1 cellular context compared by ENCODE assay signal in the genomic region with DNA sequence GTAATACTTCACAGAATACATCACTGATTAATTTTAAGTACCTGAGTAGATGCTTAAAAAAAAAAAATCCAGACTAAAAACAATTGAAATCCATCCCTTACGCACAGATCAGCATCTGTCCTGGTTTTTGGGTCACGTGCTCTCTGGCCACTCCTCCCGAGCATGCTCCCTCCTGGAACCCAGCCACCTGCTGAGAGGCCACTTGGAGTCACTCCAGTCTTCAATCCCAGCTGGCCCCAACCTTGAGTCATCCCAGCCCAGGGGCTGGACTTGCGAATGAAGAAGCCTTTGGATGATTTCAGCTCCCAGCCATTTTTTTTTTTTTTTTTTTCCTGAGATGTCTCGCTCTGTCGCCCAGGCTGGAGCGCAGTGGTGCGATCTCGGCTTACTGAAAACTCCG.
A peak's percentile ranks its signal among the peaks of the same experiment; 100 is the strongest.
TF ChIP-seq lines count a peak whose summit lies in the region.

No MANE protein-coding gene starts in this region.

TF ChIP-seq in K562, 482 proteins besides CTCF, POLR2A, EP300 and RAD21 (continues in another document):
- TF ChIP-seq GTF2F1 (IDR thresholded peaks at IDR 0.05; ENCODE audit: low read depth, low read length) (no peak), E2F3 (CRISPR knock-in tag; IDR thresholded peaks at IDR 0.05) (no peak), ZNF384 (IDR thresholded peaks at IDR 0.05; ENCODE audit: low read depth, low read length) (peak; percentile 61), NFIC (IDR thresholded peaks at IDR 0.05) (peak; percentile 75), JUN (IDR thresholded peaks at IDR 0.05; ENCODE audit: borderline replicate concordance, low read depth, low read length) (0 out of 2 replicates have a peak, but pooled peaks have one; percentile 33), JUN (CRISPR knock-in tag; IDR thresholded peaks at IDR 0.05; ENCODE audit: borderline replicate concordance) (no peak), RNF2 (IDR thresholded peaks at IDR 0.05) (no peak), BHLHE40 (IDR thresholded peaks at IDR 0.05; ENCODE audit: low read length) (peak; percentile 81), ILF3 (IDR thresholded peaks at IDR 0.05; ENCODE audit: borderline replicate concordance) (no peak), CBFA2T2 (conservative IDR thresholded peaks at IDR 0.05) (peak; percentile 63), TRIM28 (IDR thresholded peaks at IDR 0.05) (no peak), TFAM (CRISPR knock-in tag; conservative IDR thresholded peaks at IDR 0.05) (no peak), JUND (IDR thresholded peaks at IDR 0.05; ENCODE audit: borderline replicate concordance, low read depth, low read length) (0 out of 2 replicates have a peak, but pooled peaks have one; percentile 56), JUND (tag; IDR thresholded peaks at IDR 0.05; ENCODE audit: borderline replicate concordance, low read depth, low read length) (no peak; the same call in 2 of the 3 replicates), GTF2A2 (tag; IDR thresholded peaks at IDR 0.05) (no peak), MYC (IDR thresholded peaks at IDR 0.05; ENCODE audit: low read depth, low read length) (peak; percentile 31; the same call in 1 of the 2 replicates), MYC (CRISPR knock-in tag; IDR thresholded peaks at IDR 0.05; ENCODE audit: borderline replicate concordance, low read depth) (no peak), RAD51 (IDR thresholded peaks at IDR 0.05; ENCODE audit: borderline replicate concordance, low read depth) (peak; percentile 92), FOXJ2 (tag; IDR thresholded peaks at IDR 0.05) (0 out of 2 replicates have a peak, but pooled peaks have one; percentile 25), L3MBTL2 (IDR thresholded peaks at IDR 0.05) (peak; percentile 69), FOSL1 (tag; conservative IDR thresholded peaks at IDR 0.05) (peak; percentile 71), ZNF76 (CRISPR knock-in tag; IDR thresholded peaks at IDR 0.05; ENCODE audit: borderline replicate concordance) (no peak), ASH1L (IDR thresholded peaks at IDR 0.05; ENCODE audit: borderline replicate concordance, low read depth, partially characterized antibody) (no peak), SMARCA5 (IDR thresholded peaks at IDR 0.05) (no peak), CHD1 (IDR thresholded peaks at IDR 0.05; ENCODE audit: low read length) (no peak)
- TF ChIP-seq, protein P1, sequence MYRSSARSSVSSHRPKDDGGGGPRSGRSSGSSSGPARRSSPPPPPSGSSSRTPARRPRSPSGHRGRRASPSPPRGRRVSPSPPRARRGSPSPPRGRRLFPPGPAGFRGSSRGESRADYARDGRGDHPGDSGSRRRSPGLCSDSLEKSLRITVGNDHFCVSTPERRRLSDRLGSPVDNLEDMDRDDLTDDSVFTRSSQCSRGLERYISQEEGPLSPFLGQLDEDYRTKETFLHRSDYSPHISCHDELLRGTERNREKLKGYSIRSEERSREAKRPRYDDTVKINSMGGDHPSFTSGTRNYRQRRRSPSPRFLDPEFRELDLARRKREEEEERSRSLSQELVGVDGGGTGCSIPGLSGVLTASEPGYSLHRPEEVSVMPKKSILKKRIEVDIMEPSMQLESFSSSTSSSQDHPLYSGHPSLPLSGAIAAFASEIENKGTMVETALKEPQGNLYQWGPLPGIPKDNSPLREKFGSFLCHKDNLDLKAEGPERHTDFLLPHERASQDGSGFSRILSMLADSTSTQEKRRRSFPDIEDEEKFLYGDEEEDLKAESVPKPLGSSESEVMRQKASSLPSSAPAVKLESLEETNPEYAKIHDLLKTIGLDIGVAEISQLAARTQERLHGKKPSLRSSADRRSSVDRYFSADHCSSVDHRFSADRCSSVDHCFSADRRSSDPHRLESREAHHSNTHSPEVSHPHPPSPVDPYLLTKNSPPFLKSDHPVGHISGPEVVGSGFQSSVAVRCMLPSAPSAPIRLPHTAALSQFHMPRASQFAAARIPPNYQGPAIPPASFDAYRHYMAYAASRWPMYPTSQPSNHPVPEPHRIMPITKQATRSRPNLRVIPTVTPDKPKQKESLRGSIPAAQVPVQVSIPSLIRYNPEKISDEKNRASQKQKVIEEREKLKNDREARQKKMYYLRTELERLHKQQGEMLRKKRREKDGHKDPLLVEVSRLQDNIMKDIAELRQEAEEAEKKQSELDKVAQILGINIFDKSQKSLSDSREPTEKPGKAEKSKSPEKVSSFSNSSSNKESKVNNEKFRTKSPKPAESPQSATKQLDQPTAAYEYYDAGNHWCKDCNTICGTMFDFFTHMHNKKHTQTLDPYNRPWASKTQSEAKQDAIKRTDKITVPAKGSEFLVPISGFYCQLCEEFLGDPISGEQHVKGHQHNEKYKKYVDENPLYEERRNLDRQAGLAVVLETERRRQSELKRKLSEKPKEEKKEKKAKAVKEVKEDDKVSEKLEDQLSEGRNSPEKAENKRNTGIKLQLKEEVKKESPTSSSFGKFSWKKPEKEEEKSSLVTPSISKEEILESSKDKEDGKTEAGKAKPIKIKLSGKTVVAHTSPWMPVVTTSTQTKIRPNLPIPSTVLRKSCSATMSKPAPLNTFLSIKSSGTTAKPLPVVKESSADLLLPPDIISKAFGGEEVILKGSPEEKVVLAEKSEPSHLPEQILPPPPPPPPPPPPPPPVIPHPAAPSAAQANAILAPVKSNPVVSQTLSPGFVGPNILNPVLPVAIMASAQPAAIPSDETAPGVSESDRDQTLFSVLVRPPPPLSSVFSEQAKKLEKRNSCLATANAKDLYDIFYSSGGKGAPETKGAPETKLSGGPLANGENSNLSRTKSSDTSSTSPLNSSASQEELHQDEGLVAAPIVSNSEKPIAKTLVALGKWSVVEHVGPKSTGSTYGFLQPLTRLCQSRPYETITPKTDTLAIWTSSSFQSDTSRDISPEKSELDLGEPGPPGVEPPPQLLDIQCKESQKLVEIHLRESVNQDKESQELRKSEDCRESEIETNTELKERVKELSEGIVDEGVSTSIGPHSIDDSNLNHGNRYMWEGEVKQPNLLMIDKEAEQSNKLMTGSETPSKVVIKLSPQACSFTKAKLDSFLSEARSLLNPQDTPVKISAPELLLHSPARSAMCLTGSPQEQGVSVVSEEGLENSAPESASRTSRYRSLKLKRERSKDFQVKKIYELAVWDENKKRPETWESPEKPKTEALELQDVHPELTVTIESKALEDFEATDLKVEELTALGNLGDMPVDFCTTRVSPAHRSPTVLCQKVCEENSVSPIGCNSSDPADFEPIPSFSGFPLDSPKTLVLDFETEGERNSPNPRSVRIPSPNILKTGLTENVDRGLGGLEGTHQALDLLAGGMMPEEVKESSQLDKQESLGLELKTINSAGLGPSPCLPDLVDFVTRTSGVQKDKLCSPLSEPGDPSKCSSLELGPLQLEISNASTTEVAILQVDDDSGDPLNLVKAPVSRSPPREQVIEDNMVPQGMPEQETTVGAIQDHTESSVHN (IDR thresholded peaks at IDR 0.05; ENCODE audit: borderline replicate concordance in 1 of 2, low read depth in 1 of 2) = 0 out of 4 replicates have a peak, but pooled peaks of 1 of the 2 experiments have one; percentile 47
- TF ChIP-seq, protein P2, sequence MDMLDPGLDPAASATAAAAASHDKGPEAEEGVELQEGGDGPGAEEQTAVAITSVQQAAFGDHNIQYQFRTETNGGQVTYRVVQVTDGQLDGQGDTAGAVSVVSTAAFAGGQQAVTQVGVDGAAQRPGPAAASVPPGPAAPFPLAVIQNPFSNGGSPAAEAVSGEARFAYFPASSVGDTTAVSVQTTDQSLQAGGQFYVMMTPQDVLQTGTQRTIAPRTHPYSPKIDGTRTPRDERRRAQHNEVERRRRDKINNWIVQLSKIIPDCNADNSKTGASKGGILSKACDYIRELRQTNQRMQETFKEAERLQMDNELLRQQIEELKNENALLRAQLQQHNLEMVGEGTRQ (CRISPR knock-in tag; IDR thresholded peaks at IDR 0.05) = peak; percentile 92
- TF ChIP-seq, protein P3, sequence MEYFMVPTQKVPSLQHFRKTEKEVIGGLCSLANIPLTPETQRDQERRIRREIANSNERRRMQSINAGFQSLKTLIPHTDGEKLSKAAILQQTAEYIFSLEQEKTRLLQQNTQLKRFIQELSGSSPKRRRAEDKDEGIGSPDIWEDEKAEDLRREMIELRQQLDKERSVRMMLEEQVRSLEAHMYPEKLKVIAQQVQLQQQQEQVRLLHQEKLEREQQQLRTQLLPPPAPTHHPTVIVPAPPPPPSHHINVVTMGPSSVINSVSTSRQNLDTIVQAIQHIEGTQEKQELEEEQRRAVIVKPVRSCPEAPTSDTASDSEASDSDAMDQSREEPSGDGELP (CRISPR knock-in tag; IDR thresholded peaks at IDR 0.05; ENCODE audit: borderline replicate concordance) = peak; percentile 81
- TF ChIP-seq, protein P4, sequence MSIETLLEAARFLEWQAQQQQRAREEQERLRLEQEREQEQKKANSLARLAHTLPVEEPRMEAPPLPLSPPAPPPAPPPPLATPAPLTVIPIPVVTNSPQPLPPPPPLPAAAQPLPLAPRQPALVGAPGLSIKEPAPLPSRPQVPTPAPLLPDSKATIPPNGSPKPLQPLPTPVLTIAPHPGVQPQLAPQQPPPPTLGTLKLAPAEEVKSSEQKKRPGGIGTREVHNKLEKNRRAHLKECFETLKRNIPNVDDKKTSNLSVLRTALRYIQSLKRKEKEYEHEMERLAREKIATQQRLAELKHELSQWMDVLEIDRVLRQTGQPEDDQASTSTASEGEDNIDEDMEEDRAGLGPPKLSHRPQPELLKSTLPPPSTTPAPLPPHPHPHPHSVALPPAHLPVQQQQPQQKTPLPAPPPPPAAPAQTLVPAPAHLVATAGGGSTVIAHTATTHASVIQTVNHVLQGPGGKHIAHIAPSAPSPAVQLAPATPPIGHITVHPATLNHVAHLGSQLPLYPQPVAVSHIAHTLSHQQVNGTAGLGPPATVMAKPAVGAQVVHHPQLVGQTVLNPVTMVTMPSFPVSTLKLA (conservative IDR thresholded peaks at IDR 0.05) = peak in 1 of 2 experiments; percentile 49; a peak in 2 of 4 replicates
- TF ChIP-seq, protein P5, sequence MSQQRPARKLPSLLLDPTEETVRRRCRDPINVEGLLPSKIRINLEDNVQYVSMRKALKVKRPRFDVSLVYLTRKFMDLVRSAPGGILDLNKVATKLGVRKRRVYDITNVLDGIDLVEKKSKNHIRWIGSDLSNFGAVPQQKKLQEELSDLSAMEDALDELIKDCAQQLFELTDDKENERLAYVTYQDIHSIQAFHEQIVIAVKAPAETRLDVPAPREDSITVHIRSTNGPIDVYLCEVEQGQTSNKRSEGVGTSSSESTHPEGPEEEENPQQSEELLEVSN (IDR thresholded peaks at IDR 0.05; ENCODE audit: borderline replicate concordance in 1 of 2, extremely low read depth in 1 of 2, insufficient read depth in 1 of 2, insufficient read length in 1 of 2, low read depth in 1 of 2, low read length in 1 of 2, poor library complexity in 1 of 2, severe bottlenecking in 1 of 2) = peak in 1 of 2 experiments; percentile 34
- TF ChIP-seq, protein P6, sequence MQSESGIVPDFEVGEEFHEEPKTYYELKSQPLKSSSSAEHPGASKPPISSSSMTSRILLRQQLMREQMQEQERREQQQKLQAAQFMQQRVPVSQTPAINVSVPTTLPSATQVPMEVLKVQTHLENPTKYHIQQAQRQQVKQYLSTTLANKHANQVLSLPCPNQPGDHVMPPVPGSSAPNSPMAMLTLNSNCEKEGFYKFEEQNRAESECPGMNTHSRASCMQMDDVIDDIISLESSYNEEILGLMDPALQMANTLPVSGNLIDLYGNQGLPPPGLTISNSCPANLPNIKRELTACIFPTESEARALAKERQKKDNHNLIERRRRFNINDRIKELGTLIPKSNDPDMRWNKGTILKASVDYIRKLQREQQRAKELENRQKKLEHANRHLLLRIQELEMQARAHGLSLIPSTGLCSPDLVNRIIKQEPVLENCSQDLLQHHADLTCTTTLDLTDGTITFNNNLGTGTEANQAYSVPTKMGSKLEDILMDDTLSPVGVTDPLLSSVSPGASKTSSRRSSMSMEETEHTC (IDR thresholded peaks at IDR 0.05) = no peak
- TF ChIP-seq, protein P7, sequence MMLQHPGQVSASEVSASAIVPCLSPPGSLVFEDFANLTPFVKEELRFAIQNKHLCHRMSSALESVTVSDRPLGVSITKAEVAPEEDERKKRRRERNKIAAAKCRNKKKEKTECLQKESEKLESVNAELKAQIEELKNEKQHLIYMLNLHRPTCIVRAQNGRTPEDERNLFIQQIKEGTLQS (IDR thresholded peaks at IDR 0.05) = peak; percentile 55
- TF ChIP-seq, protein P7 (CRISPR knock-in tag; conservative IDR thresholded peaks at IDR 0.05) = no peak
- TF ChIP-seq, protein P8, sequence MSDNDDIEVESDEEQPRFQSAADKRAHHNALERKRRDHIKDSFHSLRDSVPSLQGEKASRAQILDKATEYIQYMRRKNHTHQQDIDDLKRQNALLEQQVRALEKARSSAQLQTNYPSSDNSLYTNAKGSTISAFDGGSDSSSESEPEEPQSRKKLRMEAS (CRISPR knock-in tag; IDR thresholded peaks at IDR 0.05) = peak; percentile 44; the same call in 1 of the 2 replicates
- TF ChIP-seq, protein P9, sequence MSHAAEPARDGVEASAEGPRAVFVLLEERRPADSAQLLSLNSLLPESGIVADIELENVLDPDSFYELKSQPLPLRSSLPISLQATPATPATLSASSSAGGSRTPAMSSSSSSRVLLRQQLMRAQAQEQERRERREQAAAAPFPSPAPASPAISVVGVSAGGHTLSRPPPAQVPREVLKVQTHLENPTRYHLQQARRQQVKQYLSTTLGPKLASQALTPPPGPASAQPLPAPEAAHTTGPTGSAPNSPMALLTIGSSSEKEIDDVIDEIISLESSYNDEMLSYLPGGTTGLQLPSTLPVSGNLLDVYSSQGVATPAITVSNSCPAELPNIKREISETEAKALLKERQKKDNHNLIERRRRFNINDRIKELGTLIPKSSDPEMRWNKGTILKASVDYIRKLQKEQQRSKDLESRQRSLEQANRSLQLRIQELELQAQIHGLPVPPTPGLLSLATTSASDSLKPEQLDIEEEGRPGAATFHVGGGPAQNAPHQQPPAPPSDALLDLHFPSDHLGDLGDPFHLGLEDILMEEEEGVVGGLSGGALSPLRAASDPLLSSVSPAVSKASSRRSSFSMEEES (CRISPR knock-in tag; IDR thresholded peaks at IDR 0.05) = peak; percentile 89
- TF ChIP-seq, protein P10, sequence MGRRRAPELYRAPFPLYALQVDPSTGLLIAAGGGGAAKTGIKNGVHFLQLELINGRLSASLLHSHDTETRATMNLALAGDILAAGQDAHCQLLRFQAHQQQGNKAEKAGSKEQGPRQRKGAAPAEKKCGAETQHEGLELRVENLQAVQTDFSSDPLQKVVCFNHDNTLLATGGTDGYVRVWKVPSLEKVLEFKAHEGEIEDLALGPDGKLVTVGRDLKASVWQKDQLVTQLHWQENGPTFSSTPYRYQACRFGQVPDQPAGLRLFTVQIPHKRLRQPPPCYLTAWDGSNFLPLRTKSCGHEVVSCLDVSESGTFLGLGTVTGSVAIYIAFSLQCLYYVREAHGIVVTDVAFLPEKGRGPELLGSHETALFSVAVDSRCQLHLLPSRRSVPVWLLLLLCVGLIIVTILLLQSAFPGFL (CRISPR knock-in tag; IDR thresholded peaks at IDR 0.05) = no peak
